9 cellular contexts compared by ENCODE assay signal in the genomic region with DNA sequence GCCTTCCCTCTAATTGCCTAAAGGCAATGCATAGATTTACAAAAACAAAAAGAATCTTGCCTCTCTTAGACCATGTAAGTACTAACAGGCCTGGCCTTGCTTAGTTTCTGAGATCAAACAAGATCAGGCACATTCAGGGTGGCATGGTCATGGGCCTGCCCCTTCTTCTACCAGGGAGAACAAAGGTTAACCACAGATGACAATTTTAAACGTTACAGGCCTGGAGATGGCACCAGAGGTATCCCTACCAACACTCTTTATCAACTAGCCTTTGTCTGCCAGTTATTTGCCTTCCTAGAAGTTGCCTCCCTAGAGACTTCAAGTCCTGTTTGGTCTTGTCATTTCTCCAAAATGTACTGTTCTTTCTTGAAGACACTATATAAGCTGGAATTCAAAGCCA.
DNase-seq lines count a peak whose midpoint lies in the region; ATAC-seq and TF ChIP-seq lines count a peak whose summit lies in the region.
"Had no signal": no experiment of that assay in that cellular context is flagged by ENCODE, and none has a peak within 500 bp of the region (broad histone marks: within the 10 kb centered on the region; RNA-seq: fewer than 3 reads in every experiment).

No MANE protein-coding gene starts in this region.

- H3K4me3 ChIP-seq in fibroblast of the aortic adventitia (ENCODE audit: low read depth, low read length): no peak overlapping the region
- H3K4me3 ChIP-seq: SK-N-MC had no signal

- TF ChIP-seq CTCF in 22Rv1 (IDR thresholded peaks at IDR 0.05) (peak; percentile 26), fibroblast of the aortic adventitia (IDR thresholded peaks at IDR 0.05; ENCODE audit: insufficient read depth, low read length) (no peak)

- no peak overlapping the region for H3K4me3 Mint-ChIP-seq in stimulated activated naive CD8-positive, alpha-beta T cell treated with anti-CD3 and anti-CD28 coated beads, Interleukin-15, amount 100 ng/mL, for 72 hours

- no peak overlapping the region for H3K27ac ChIP-seq in 22Rv1
- H3K27ac ChIP-seq: SK-N-MC had no signal

- H3K4me1 Mint-ChIP-seq in stimulated activated naive CD8-positive, alpha-beta T cell treated with anti-CD3 and anti-CD28 coated beads, Interleukin-15, amount 100 ng/mL, for 72 hours: no peaks in the 10 kb centered on the region

- DNase-seq in NCI-H345 (lab: John Stamatoyannopoulos, UW) (peak; percentile 33), fibroblast of the aortic adventitia (ENCODE audit: low read depth) (peak; percentile 33)
- no peak for DNase-seq in stimulated activated naive CD8-positive, alpha-beta T cell treated with anti-CD3 and anti-CD28 coated beads, Interleukin-15, amount 100 ng/mL, for 72 hours
- no peak for DNase-seq in activated CD4-positive, alpha-beta T cell treated with anti-CD3 and anti-CD28 coated beads, Interleukin-2, amount 50 U/mL, for 1 hour
- DNase-seq in stimulated activated naive CD4-positive, alpha-beta T cell treated with Interleukin-2 at 50 U/mL for 16 hours (lab: John Stamatoyannopoulos, UW): no peak

- ATAC-seq in GM21529 (IDR thresholded peaks at IDR 0.05; ENCODE audit: unreplicated experiment): peak; percentile 76
- peak; percentile 61 for ATAC-seq in stimulated activated naive CD8-positive, alpha-beta T cell treated with anti-CD3 and anti-CD28 coated beads, Interleukin-15, amount 100 ng/mL, for 72 hours
- ATAC-seq in GM21723 (IDR thresholded peaks at IDR 0.05; ENCODE audit: unreplicated experiment): no peak

- H3K27ac Mint-ChIP-seq in stimulated activated naive CD8-positive, alpha-beta T cell treated with anti-CD3 and anti-CD28 coated beads, Interleukin-15, amount 100 ng/mL, for 72 hours: no peak overlapping the region

- no peaks in the 10 kb centered on the region for H3K27me3 Mint-ChIP-seq in stimulated activated naive CD8-positive, alpha-beta T cell treated with anti-CD3 and anti-CD28 coated beads, Interleukin-15, amount 100 ng/mL, for 72 hours

- H3K9me3 Mint-ChIP-seq in stimulated activated naive CD8-positive, alpha-beta T cell treated with anti-CD3 and anti-CD28 coated beads, Interleukin-15, amount 100 ng/mL, for 72 hours: no peaks in the 10 kb centered on the region

Comparison
In these comparisons a context has a peak if more than half of its experiments do, and no peak if none do; other contexts are left out.
1. DNase-seq: peak in NCI-H345 (single experiment) and fibroblast of the aortic adventitia (single experiment); none in stimulated activated naive CD8-positive, alpha-beta T cell treated with anti-CD3 and anti-CD28 coated beads, Interleukin-15, amount 100 ng/mL, for 72 hours (0 of 2), activated CD4-positive, alpha-beta T cell treated with anti-CD3 and anti-CD28 coated beads, Interleukin-2, amount 50 U/mL, for 1 hour (single experiment) and stimulated activated naive CD4-positive, alpha-beta T cell treated with Interleukin-2 at 50 U/mL for 16 hours (single experiment).